ENCODE assay signal across 1 cellular context in the genomic region with DNA sequence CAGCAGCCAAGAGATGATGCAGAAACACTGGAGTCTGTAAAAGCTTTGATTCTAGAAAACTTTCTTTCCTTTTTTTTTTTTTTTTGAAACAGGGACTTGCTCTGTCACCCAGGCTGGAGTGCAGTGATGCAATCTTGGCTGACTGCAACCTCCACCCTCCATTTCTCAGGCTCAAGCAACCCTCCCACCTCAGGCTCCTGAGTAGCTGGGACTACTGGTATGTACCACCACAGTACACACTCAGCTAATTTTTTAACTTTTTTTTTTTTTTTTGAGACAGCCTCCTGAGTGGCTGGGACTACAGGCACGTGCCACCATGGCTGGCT.
TF ChIP-seq lines count a peak whose summit lies in the region.

No MANE protein-coding gene starts in this region.

TF ChIP-seq in Ishikawa, 13 proteins besides CTCF, POLR2A, EP300 and RAD21:
- TF ChIP-seq, protein P1, sequence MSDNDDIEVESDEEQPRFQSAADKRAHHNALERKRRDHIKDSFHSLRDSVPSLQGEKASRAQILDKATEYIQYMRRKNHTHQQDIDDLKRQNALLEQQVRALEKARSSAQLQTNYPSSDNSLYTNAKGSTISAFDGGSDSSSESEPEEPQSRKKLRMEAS (IDR thresholded peaks at IDR 0.05), result no peak
- TF ChIP-seq ZBTB7A (IDR thresholded peaks at IDR 0.05; ENCODE audit: low read depth) (no peak), TEAD4 (IDR thresholded peaks at IDR 0.05) (no peak), EGR1 (IDR thresholded peaks at IDR 0.05) (no peak), TAF1 (IDR thresholded peaks at IDR 0.05; ENCODE audit: low read depth) (no peak), NFIC (IDR thresholded peaks at IDR 0.05) (no peak), CEBPB (IDR thresholded peaks at IDR 0.05) (peak; percentile 90), FOXM1 (IDR thresholded peaks at IDR 0.05; ENCODE audit: borderline replicate concordance, low read depth) (no peak)
- TF ChIP-seq, protein P2, sequence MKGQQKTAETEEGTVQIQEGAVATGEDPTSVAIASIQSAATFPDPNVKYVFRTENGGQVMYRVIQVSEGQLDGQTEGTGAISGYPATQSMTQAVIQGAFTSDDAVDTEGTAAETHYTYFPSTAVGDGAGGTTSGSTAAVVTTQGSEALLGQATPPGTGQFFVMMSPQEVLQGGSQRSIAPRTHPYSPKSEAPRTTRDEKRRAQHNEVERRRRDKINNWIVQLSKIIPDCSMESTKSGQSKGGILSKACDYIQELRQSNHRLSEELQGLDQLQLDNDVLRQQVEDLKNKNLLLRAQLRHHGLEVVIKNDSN (IDR thresholded peaks at IDR 0.05), result no peak
